In the genomic region with DNA sequence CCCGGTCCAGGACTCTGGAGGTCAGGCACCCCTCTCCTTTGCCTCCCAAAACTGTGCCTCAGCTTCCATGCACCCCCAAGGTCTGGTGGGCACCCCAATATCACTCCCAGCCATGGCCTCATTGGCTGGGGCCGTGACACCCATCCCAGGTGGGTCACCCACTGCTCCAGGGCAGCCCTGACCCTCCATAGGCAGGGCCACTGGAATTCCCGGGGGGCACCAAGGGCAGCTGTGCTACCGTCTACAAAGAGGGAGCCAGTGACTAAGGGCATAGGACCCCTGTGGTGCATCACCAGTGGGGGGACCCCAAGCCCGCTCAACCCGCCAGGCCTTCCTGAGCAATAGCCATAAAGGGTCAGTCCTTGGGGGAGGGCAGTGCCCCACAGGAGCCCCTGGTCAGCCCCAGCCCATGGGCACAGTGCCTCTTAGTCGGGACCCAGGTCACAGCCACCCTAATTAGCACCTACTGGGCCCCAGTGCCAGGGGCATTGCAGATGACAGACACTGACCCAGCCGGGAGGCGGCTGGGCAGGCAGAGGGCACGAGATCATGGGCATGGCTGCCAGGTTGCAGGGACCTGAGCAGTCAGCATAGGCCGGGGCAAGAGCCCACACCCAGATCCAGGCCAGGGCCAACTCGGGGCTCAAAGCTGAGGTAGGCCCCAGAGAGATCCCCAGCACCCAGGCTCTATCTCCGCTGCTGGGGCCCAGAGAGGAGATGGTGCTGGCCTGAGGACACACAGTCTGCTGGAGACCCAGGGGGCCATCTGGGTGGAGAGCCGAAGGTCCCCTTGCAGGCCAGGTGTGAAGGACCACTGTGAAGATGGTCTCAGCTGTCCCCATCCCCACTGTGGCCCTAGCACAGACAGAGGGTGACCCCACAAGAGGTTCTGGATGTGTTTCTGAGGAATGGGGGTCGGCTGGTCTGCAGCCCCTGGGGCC, we compare ENCODE assay signal across 29 cellular contexts. TPM values are rescaled to one million over a fixed set of nuclear protein-coding genes. Genes with fewer than 3 reads are reported as not detected.
"Had no signal": no experiment of that assay in that cellular context is flagged by ENCODE, and none has a peak within 500 bp of the region (broad histone marks: within the 10 kb centered on the region; RNA-seq: fewer than 3 reads in every experiment).

No MANE protein-coding gene starts in this region.

- H3K4me3 ChIP-seq: heart right ventricle, left ventricle myocardium inferior, thoracic aorta had no signal

- ATAC-seq: activated CD4-positive, alpha-beta T cell treated with anti-CD3 and anti-CD28 coated beads for 36 hours; activated CD8-positive, alpha-beta memory T cell treated with anti-CD3 and anti-CD28 coated beads, Interleukin-2, amount 10 ng/mL, durations not matched to agents 7 days and 5 days; activated CD8-positive, alpha-beta T cell treated with anti-CD3 and anti-CD28 coated beads, Interleukin-2, amount 10 ng/mL, durations not matched to agents 7 days and 5 days; esophagus mucosa; heart right ventricle; right cardiac atrium had no signal

- H3K4me3 Mint-ChIP-seq: activated B cell treated with CpG ODN at 0.5 μM for 24 hours; activated CD4-positive, alpha-beta T cell treated with anti-CD3 and anti-CD28 coated beads for 36 hours; activated CD8-positive, alpha-beta memory T cell treated with anti-CD3 and anti-CD28 coated beads, Interleukin-2, amount 10 ng/mL, durations not matched to agents 7 days and 5 days; activated CD8-positive, alpha-beta T cell treated with anti-CD3 and anti-CD28 coated beads, Interleukin-2, amount 10 ng/mL, durations not matched to agents 7 days and 5 days; activated naive CD4-positive, alpha-beta T cell treated with anti-CD3 and anti-CD28 coated beads for 36 hours; activated naive CD8-positive, alpha-beta T cell treated with anti-CD3 and anti-CD28 coated beads, Interleukin-2, amount 10 ng/mL, durations not matched to agents 7 days and 5 days; naive B cell; type B pancreatic cell had no signal

- H3K27ac ChIP-seq: brain microvascular endothelial cell, heart right ventricle, left ventricle myocardium inferior, parathyroid adenoma, thoracic aorta had no signal

- H3K36me3 Mint-ChIP-seq: activated CD8-positive, alpha-beta memory T cell treated with anti-CD3 and anti-CD28 coated beads, Interleukin-2, amount 10 ng/mL, durations not matched to agents 7 days and 5 days; activated naive CD8-positive, alpha-beta T cell treated with anti-CD3 and anti-CD28 coated beads, Interleukin-2, amount 10 ng/mL, durations not matched to agents 7 days and 5 days; type B pancreatic cell had no signal

- H3K4me1 ChIP-seq: parathyroid adenoma had no signal

- H3K27ac Mint-ChIP-seq: activated B cell treated with CpG ODN at 0.5 μM for 24 hours; activated CD4-positive, alpha-beta T cell treated with anti-CD3 and anti-CD28 coated beads for 36 hours; activated CD8-positive, alpha-beta memory T cell treated with anti-CD3 and anti-CD28 coated beads, Interleukin-2, amount 10 ng/mL, durations not matched to agents 7 days and 5 days; activated CD8-positive, alpha-beta T cell treated with anti-CD3 and anti-CD28 coated beads, Interleukin-2, amount 10 ng/mL, durations not matched to agents 7 days and 5 days; activated naive CD4-positive, alpha-beta T cell treated with anti-CD3 and anti-CD28 coated beads for 36 hours; activated naive CD8-positive, alpha-beta T cell treated with anti-CD3 and anti-CD28 coated beads, Interleukin-2, amount 10 ng/mL, durations not matched to agents 7 days and 5 days; activated T-helper 2 cell treated with anti-CD3 and anti-CD28 coated beads, Interferon-gamma antibody, Interleukin-2, Interleukin-4, amounts not matched to agents 10 μg/mL and 5 μg/mL and 100 μg/mL, durations not matched to agents 14 hours and 24 hours and 36 hours; naive B cell; type B pancreatic cell had no signal

- H3K9me3 ChIP-seq: heart right ventricle, left ventricle myocardium inferior, thoracic aorta had no signal

- H3K36me3 ChIP-seq: brain microvascular endothelial cell, heart right ventricle, left ventricle myocardium inferior, thoracic aorta had no signal

- DNase-seq: activated B cell treated with CpG ODN at 0.5 μM for 24 hours; activated CD4-positive, alpha-beta T cell treated with anti-CD3 and anti-CD28 coated beads for 36 hours; activated CD8-positive, alpha-beta memory T cell treated with anti-CD3 and anti-CD28 coated beads, Interleukin-2, amount 10 ng/mL, durations not matched to agents 7 days and 5 days; activated CD8-positive, alpha-beta T cell treated with anti-CD3 and anti-CD28 coated beads, Interleukin-2, amount 10 ng/mL, durations not matched to agents 7 days and 5 days; activated naive CD4-positive, alpha-beta T cell treated with anti-CD3 and anti-CD28 coated beads for 36 hours; activated naive CD8-positive, alpha-beta T cell treated with anti-CD3 and anti-CD28 coated beads, Interleukin-2, amount 10 ng/mL, durations not matched to agents 7 days and 5 days; activated T-cell treated with anti-CD3 and anti-CD28 coated beads, Interleukin-2, amount 50 U/mL, for 48 hours; brain microvascular endothelial cell; caudate nucleus; cortex of kidney; foreskin fibroblast; heart right ventricle; left ventricle myocardium inferior; naive B cell; nucleus accumbens; stimulated activated CD4-positive, alpha-beta T cell treated with anti-CD3 and anti-CD28 coated beads, Interleukin-2, amount 100 ng/mL, for 48 hours; stimulated activated naive CD4-positive, alpha-beta T cell treated with Interleukin-2 at 50 U/mL for 16 hours; T-helper 2 cell had no signal

- H3K9me3 Mint-ChIP-seq: activated B cell treated with CpG ODN at 0.5 μM for 24 hours; activated naive CD4-positive, alpha-beta T cell treated with anti-CD3 and anti-CD28 coated beads for 36 hours; activated naive CD8-positive, alpha-beta T cell treated with anti-CD3 and anti-CD28 coated beads, Interleukin-2, amount 10 ng/mL, durations not matched to agents 7 days and 5 days; activated T-helper 2 cell treated with anti-CD3 and anti-CD28 coated beads, Interferon-gamma antibody, Interleukin-2, Interleukin-4, amounts not matched to agents 10 μg/mL and 5 μg/mL and 100 μg/mL, durations not matched to agents 14 hours and 24 hours and 36 hours; type B pancreatic cell had no signal

RNA-seq across cellular contexts. Expression of gene WNT3A, which starts 56.7 kb away (rescaled TPM):
- total RNA-seq: activated B cell treated with CpG ODN at 0.5 μM for 24 hours; activated CD4-positive, alpha-beta T cell treated with anti-CD3 and anti-CD28 coated beads for 36 hours; activated CD8-positive, alpha-beta memory T cell treated with anti-CD3 and anti-CD28 coated beads, Interleukin-2, amount 10 ng/mL, durations not matched to agents 7 days and 5 days; activated CD8-positive, alpha-beta T cell treated with anti-CD3 and anti-CD28 coated beads, Interleukin-2, amount 10 ng/mL, durations not matched to agents 7 days and 5 days; activated naive CD4-positive, alpha-beta T cell treated with anti-CD3 and anti-CD28 coated beads for 36 hours; activated naive CD8-positive, alpha-beta T cell treated with anti-CD3 and anti-CD28 coated beads, Interleukin-2, amount 10 ng/mL, durations not matched to agents 7 days and 5 days; activated T-helper 2 cell treated with anti-CD3 and anti-CD28 coated beads, Interferon-gamma antibody, Interleukin-2, Interleukin-4, amounts not matched to agents 10 μg/mL and 5 μg/mL and 100 μg/mL, durations not matched to agents 14 hours and 24 hours and 36 hours; astrocyte; chondrocyte; endothelial cell of umbilical vein; heart right ventricle; left ventricle myocardium inferior; lung microvascular endothelial cell; pulmonary artery endothelial cell; right cardiac atrium; thoracic aorta had no signal
